8 cellular contexts compared by ENCODE assay signal in genomic region chr11:9462172-9462799, GRCh38. TPM values are rescaled to one million over a fixed set of nuclear protein-coding genes. Genes with fewer than 3 reads are reported as not detected.
DNase-seq lines count a peak whose midpoint lies in the region; ATAC-seq and TF ChIP-seq lines count a peak whose summit lies in the region.

No MANE protein-coding gene starts in this region.

- H3K9me3 Mint-ChIP-seq in CD14-positive monocyte = peaks cover 0 to 2% (median 0%) of the 10 kb centered on the region in 7 donors
- no peaks in the 10 kb centered on the region for H3K9me3 Mint-ChIP-seq in natural killer cell treated with Interleukin-12 subunit alpha and Interleukin-12 subunit beta and Interleukin-15 and Interleukin-18, amount 100 ng/mL, for 72 hours

- H3K9me3 ChIP-seq in MG63 (no peaks in the 10 kb centered on the region), ectodermal cell (ENCODE audit: control insufficient read depth, low read length) (no peaks in the 10 kb centered on the region)

- H3K36me3 Mint-ChIP-seq in CD14-positive monocyte = peaks cover 5 to 17% of the 10 kb centered on the region in 2 donors
- H3K36me3 Mint-ChIP-seq in natural killer cell treated with Interleukin-12 subunit alpha and Interleukin-12 subunit beta and Interleukin-15 and Interleukin-18, amount 100 ng/mL, for 72 hours = peaks cover 6% of the 10 kb centered on the region

- DNase-seq in CD14-positive monocyte (ENCODE audit: low spot score) (no peak), MG63 (no peak), activated gamma-delta T cell treated with Interleukin-2 at 50 U/mL for 16 hours (no peak), NCI-H187 (lab: John Stamatoyannopoulos, UW) (no peak)
- DNase-seq in natural killer cell treated with Interleukin-12 subunit alpha and Interleukin-12 subunit beta and Interleukin-15 and Interleukin-18, amount 100 ng/mL, for 72 hours (ENCODE audit: low spot score) = no peak

- H3K27me3 ChIP-seq in MG63 (no peaks in the 10 kb centered on the region), ectodermal cell (ENCODE audit: control insufficient read depth, insufficient read depth, low read length, poor library complexity, severe bottlenecking) (no peaks in the 10 kb centered on the region)

- H3K4me3 Mint-ChIP-seq in CD14-positive monocyte = peak overlapping the region; percentile 91 to 94
- H3K4me3 Mint-ChIP-seq in natural killer cell treated with Interleukin-12 subunit alpha and Interleukin-12 subunit beta and Interleukin-15 and Interleukin-18, amount 100 ng/mL, for 72 hours = peak overlapping the region; percentile 97

- H3K36me3 ChIP-seq in MG63 (peaks cover 8% of the 10 kb centered on the region), ectodermal cell (ENCODE audit: control insufficient read depth, insufficient read depth, low read length) (no peaks in the 10 kb centered on the region)

- no peak for ATAC-seq in natural killer cell treated with Interleukin-12 subunit alpha and Interleukin-12 subunit beta and Interleukin-15 and Interleukin-18, amount 100 ng/mL, for 72 hours
- ATAC-seq in GM18498 (IDR thresholded peaks at IDR 0.05; ENCODE audit: unreplicated experiment) (no peak), GM18861 (IDR thresholded peaks at IDR 0.05; ENCODE audit: unreplicated experiment) (no peak)

- H3K4me3 ChIP-seq in MG63 (peak overlapping the region; percentile 63), ectodermal cell (ENCODE audit: insufficient read depth, low read depth, low read length) (peak overlapping the region; percentile 75)

- H3K4me1 ChIP-seq in ectodermal cell (ENCODE audit: control insufficient read depth, insufficient read depth, low read length) = peaks cover 4% of the 10 kb centered on the region

- H3K27me3 Mint-ChIP-seq in CD14-positive monocyte (ENCODE audit: low read depth in 3 of 3) = no peaks in the 10 kb centered on the region
- no peaks in the 10 kb centered on the region for H3K27me3 Mint-ChIP-seq in natural killer cell treated with Interleukin-12 subunit alpha and Interleukin-12 subunit beta and Interleukin-15 and Interleukin-18, amount 100 ng/mL, for 72 hours

- TF ChIP-seq CTCF in CD14-positive monocyte (IDR thresholded peaks at IDR 0.05) = no peak

- no peak overlapping the region for H3K27ac ChIP-seq in ectodermal cell (ENCODE audit: insufficient read depth, low read depth, low read length, poor library complexity, severe bottlenecking)

- WGBS in ectodermal cell, 2 experiments = 90 to 94% methylated on average over 15 to 16 of the region's 16 CpGs

- H3K27ac Mint-ChIP-seq in CD14-positive monocyte = peak overlapping the region; percentile 86 to 98 (median 96)
- H3K27ac Mint-ChIP-seq in natural killer cell treated with Interleukin-12 subunit alpha and Interleukin-12 subunit beta and Interleukin-15 and Interleukin-18, amount 100 ng/mL, for 72 hours = peak overlapping the region; percentile 97 to 99

- H3K4me1 Mint-ChIP-seq in CD14-positive monocyte = peaks cover 28% of the 10 kb centered on the region
- H3K4me1 Mint-ChIP-seq in natural killer cell treated with Interleukin-12 subunit alpha and Interleukin-12 subunit beta and Interleukin-15 and Interleukin-18, amount 100 ng/mL, for 72 hours (ENCODE audit: low read depth in 2 of 2) = peaks cover 23 to 32% of the 10 kb centered on the region in 2 donors

- intact Hi-C loops in CD14-positive monocyte (cut with micrococcal nuclease) = loop anchor here in 1 of 2 donors (10.0 kb wide), 1 partner anchor 843 kb away; the partner anchor contains the start of gene ADM

RNA-seq across cellular contexts. Expression of gene ZNF143, which starts 1.5 kb away (rescaled TPM):
- 10 to 100 TPM; 26.8 to 30.5 TPM for polyA plus RNA-seq in CD14-positive monocyte
- total RNA-seq in MG63 (2014; rRNA removed; shearing (Covaris generic); ENCODE audit: low replicate concordance) = 11.4 and 22.9 TPM in 2 replicates
- 34.9 TPM for polyA plus RNA-seq in ectodermal cell (2013, experiment 1 of 4)
- 29.9 TPM for polyA plus RNA-seq in ectodermal cell (2013, experiment 2 of 4)
- 19.4 TPM for polyA plus RNA-seq in ectodermal cell (2013, experiment 3 of 4)
- polyA plus RNA-seq in ectodermal cell (2013, experiment 4 of 4) = 28.4 TPM
- 10 to 100 TPM; 32.1 to 37.1 TPM for total RNA-seq in natural killer cell treated with Interleukin-12 subunit alpha and Interleukin-12 subunit beta and Interleukin-15 and Interleukin-18, amount 100 ng/mL, for 72 hours
